Comparison of ENCODE assay signal across 15 cellular contexts in genomic region chr22:38774496-38775166, GRCh38.
"Had no signal": no experiment of that assay in that cellular context is flagged by ENCODE, and none has a peak within 500 bp of the region (broad histone marks: within the 10 kb centered on the region; RNA-seq: fewer than 3 reads in every experiment).

No MANE protein-coding gene starts in this region.

- H3K79me2 ChIP-seq: parathyroid adenoma had no signal

- ATAC-seq: activated CD8-positive, alpha-beta T cell treated with anti-CD3 and anti-CD28 coated beads, Interleukin-2, amount 10 ng/mL, durations not matched to agents 7 days and 5 days; activated T-cell treated with anti-CD3 and anti-CD28 coated beads, Interleukin-2, amount 50 U/mL, for 72 hours; left lobe of liver; stimulated activated memory B cell treated with anti-CD40 and anti-IgM and Interleukin-4, amounts not matched to agents 10 μg/mL and 1 μg/mL and 100 μg/mL, for 72 hours; WTC11 had no signal

- H3K36me3 ChIP-seq: brain microvascular endothelial cell, uterus had no signal

- H3K4me3 ChIP-seq: tibial nerve, uterus had no signal

- H3K4me1 ChIP-seq: parathyroid adenoma, tibial nerve, uterus had no signal

- H2AFZ ChIP-seq: parathyroid adenoma had no signal

- H3K9ac ChIP-seq: parathyroid adenoma had no signal

- H3K27ac ChIP-seq: brain microvascular endothelial cell, parathyroid adenoma, tibial nerve, uterus had no signal

- H3K27me3 ChIP-seq: brain microvascular endothelial cell, tibial nerve, uterus had no signal

- DNase-seq: activated CD4-positive, alpha-beta T cell treated with anti-CD3 and anti-CD28 coated beads for 48 hours; activated CD8-positive, alpha-beta memory T cell treated with anti-CD3 and anti-CD28 coated beads, Interleukin-2, amount 50 U/mL, for 4 hours; activated CD8-positive, alpha-beta T cell treated with anti-CD3 and anti-CD28 coated beads, Interleukin-2, amount 10 ng/mL, durations not matched to agents 7 days and 5 days; activated naive CD8-positive, alpha-beta T cell treated with anti-CD3 and anti-CD28 coated beads for 36 hours; activated T-cell treated with anti-CD3 and anti-CD28 coated beads, Interleukin-2, amount 50 U/mL, for 72 hours; brain microvascular endothelial cell; endodermal cell; naive B cell; retina; uterus had no signal

- H3K9me3 ChIP-seq: tibial nerve, uterus had no signal
